8 cellular contexts compared by ENCODE assay signal in the genomic region with DNA sequence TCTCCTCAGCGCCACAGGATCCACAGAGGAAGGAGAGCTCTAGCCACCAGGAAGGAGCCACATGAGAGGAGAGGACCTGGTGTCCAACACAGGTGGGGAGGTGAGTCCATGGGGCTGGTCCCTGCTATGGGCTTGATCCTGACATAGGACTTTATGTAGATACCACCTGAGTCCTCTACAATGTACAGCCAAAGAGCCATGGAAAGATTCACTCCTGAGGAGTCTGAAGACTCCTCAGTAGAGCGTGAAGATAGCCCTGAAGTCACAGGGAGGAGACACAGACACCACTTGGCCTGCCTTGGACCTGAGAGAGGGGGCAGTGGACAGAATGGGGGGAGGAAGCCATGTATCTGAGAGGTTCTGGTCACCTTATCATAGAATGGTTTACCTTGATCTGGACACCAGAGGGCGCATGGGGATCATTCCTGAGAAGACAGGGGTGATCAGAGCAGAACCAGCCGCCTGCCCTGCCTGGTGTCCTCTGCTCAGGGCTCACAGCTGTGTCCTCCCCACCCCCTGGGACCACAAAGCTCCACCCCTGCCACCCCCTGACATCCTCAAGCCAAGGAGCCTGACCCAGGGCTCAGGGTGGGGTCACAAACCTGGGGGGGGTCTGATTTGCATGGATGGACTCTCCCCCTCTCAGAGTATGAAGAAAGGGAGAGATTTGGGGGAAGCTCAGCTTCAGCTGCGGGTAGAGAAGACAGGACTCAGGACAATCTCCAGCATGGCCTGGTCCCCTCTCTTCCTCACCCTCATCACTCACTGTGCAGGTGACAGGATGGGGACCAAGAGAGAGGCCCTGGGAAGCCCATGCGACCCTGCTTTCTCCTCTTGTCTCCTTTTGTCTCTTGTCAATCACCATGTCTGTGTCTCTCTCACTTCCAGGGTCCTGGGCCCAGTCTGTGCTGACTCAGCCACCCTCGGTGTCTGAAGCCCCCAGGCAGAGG.
A peak's percentile ranks its signal among the peaks of the same experiment; 100 is the strongest.
DNase-seq lines count a peak whose midpoint lies in the region; ATAC-seq and TF ChIP-seq lines count a peak whose summit lies in the region.

No MANE protein-coding gene starts in this region.

- no peak overlapping the region for H4K91ac ChIP-seq in IMR-90 (ENCODE audit: insufficient read depth, low read depth, low read length)

- no peak overlapping the region for H3K23ac ChIP-seq in IMR-90 (ENCODE audit: low read depth, low read length)

- H3K4me1 ChIP-seq in IMR-90 (ENCODE audit: control insufficient read depth, insufficient read depth, low read length) (no peaks in the 10 kb centered on the region), heart left ventricle (no peaks in the 10 kb centered on the region), sigmoid colon (no peaks in the 10 kb centered on the region)

- peaks cover 11% of the 10 kb centered on the region for H3K27me3 ChIP-seq in IMR-90 (ENCODE audit: control insufficient read depth, insufficient read depth, low read length)
- peaks cover 0 to 31% (median 2%) of the 10 kb centered on the region in 9 donors for H3K27me3 ChIP-seq in heart left ventricle
- peaks cover 0 to 13% (median 0%) of the 10 kb centered on the region in 3 donors for H3K27me3 ChIP-seq in sigmoid colon

- TF ChIP-seq CTCF in IMR-90 (conservative IDR thresholded peaks at IDR 0.05; ENCODE audit: low read depth, low read length): peak; percentile 55
- peak; percentile 29 to 65 (median 55) for TF ChIP-seq CTCF in heart left ventricle (IDR thresholded peaks at IDR 0.05)
- peak in 3 of 4 experiments; percentile 15 to 53 (median 26) for TF ChIP-seq CTCF in sigmoid colon (IDR thresholded peaks at IDR 0.05)

- no peak overlapping the region for H2AK5ac ChIP-seq in IMR-90 (ENCODE audit: low read depth, low read length)

- dilution Hi-C loops in IMR-90 (cut with HindIII; ENCODE audit: low sequenced_read_pairs, unreplicated experiment): no loop called here

- no peak overlapping the region for H4K8ac ChIP-seq in IMR-90 (ENCODE audit: low read depth in 2 of 2, low read length in 2 of 2)

- no peak overlapping the region for H3K56ac ChIP-seq in IMR-90 (ENCODE audit: extremely low read depth, insufficient read depth, low read length)

- no peak overlapping the region for H4K5ac ChIP-seq in IMR-90 (ENCODE audit: low read depth, low read length)

- intact Hi-C loops in IMR-90 (cut with micrococcal nuclease): no loop called here
- intact Hi-C loops in heart left ventricle (cut with DNase I): no loop called here
- intact Hi-C loops in sigmoid colon (cut with DNase I): no loop called here

- no peak overlapping the region for H2BK5ac ChIP-seq in IMR-90 (ENCODE audit: low read depth, low read length, poor library complexity, severe bottlenecking)

- CTCF ChIA-PET in IMR-90 (lab: Yijun Ruan, JAX): interaction anchor here (0.6 to 2.6 kb wide), 3 partner anchors 9 to 132 kb away, joined by 3 to 17 read pairs (median 3); no protein-coding TSS in a partner anchor

- no peak overlapping the region for H3K4me2 ChIP-seq in IMR-90 (ENCODE audit: low read depth, low read length)

- peak overlapping the region; percentile 8 for H2AFZ ChIP-seq in IMR-90 (replicated peaks; ENCODE audit: low read length, poor library complexity)

- no peak overlapping the region for H2BK120ac ChIP-seq in IMR-90 (ENCODE audit: low read depth, low read length)

- H3K79me1 ChIP-seq in IMR-90 (ENCODE audit: low read depth in 1 of 2, low read length in 2 of 2): no peaks in the 10 kb centered on the region

- ATAC-seq in IMR-90 (ENCODE audit: low read depth) (peak; percentile 97), heart left ventricle (peak in 3 of 4 donors; percentile 71 to 81 (median 80)), GM19035 (IDR thresholded peaks at IDR 0.05; ENCODE audit: unreplicated experiment) (no peak), HG03457 (IDR thresholded peaks at IDR 0.05; ENCODE audit: unreplicated experiment) (no peak)

- BruUV-seq in IMR-90 (replicated peaks; lab: Mats Ljungman, UMichigan): no TSS peak

- peak; percentile 42 for TF ChIP-seq RAD21 in IMR-90 (IDR thresholded peaks at IDR 0.05; ENCODE audit: low read length)

- WGBS in IMR-90 (ENCODE audit: extremely low coverage in 2 of 2, insufficient read length in 1 of 2), 2 experiments: 44% methylated on average over 3 of the region's 7 CpGs; no CpG with 5 or more reads in 1 of the 2 experiments
- 42 to 56% (median 45%) methylated on average over 6 to 7 of the region's 7 CpGs for WGBS in heart left ventricle, 4 donors
- WGBS in sigmoid colon, 2 donors: 44 to 51% methylated on average over 7 of the region's 7 CpGs

- no peak overlapping the region for H3K14ac ChIP-seq in IMR-90 (replicated peaks; ENCODE audit: low read depth, low read length)

- H3K9me3 ChIP-seq in IMR-90 (ENCODE audit: control insufficient read depth, insufficient read depth, low read length) (no peaks in the 10 kb centered on the region), heart left ventricle (peaks cover 0 to 12% (median 0%) of the 10 kb centered on the region in 12 donors), sigmoid colon (no peaks in the 10 kb centered on the region)

- TF ChIP-seq EP300 in sigmoid colon (IDR thresholded peaks at IDR 0.05): no peak

- no peaks in the 10 kb centered on the region for H4K20me1 ChIP-seq in IMR-90 (ENCODE audit: insufficient read depth, low read length)

- H3K9ac ChIP-seq in IMR-90 (ENCODE audit: low read depth, low read length): no peak overlapping the region

- H2BK15ac ChIP-seq in IMR-90 (ENCODE audit: low read depth, low read length): no peak overlapping the region

- no peak overlapping the region for H3K27ac ChIP-seq in IMR-90 (ENCODE audit: insufficient read depth, low read length)
- no peak overlapping the region for H3K27ac ChIP-seq in heart left ventricle
- no peak overlapping the region for H3K27ac ChIP-seq in sigmoid colon

- DNase-seq in GM03348 (ENCODE audit: low spot score) (peak; percentile 89), IMR-90 (peak; percentile 34), SHP77 treated with DMSO at 0.1 percent for 48 hours (lab: John Stamatoyannopoulos, UW) (peak; percentile 10), heart left ventricle (peak; percentile 32 to 72 (median 46)), sigmoid colon (peak; percentile 72)
- peak; percentile 41 for DNase-seq in activated naive CD4-positive, alpha-beta T cell treated with Interleukin-2 at 50 U/mL for 16 hours

- no peak overlapping the region for H2BK20ac ChIP-seq in IMR-90 (ENCODE audit: low read depth, low read length)

- H3K18ac ChIP-seq in IMR-90 (ENCODE audit: low read depth, low read length): no peak overlapping the region

- H3K9me1 ChIP-seq in IMR-90 (ENCODE audit: insufficient read depth, low read length): no peaks in the 10 kb centered on the region

- H2AK9ac ChIP-seq in IMR-90 (replicated peaks; ENCODE audit: low read depth, low read length, poor library complexity): no peak overlapping the region

- in situ Hi-C loops in IMR-90 (cut with MboI; ENCODE audit: low sequenced_read_pairs): no loop called here

- no peak overlapping the region for H3K4ac ChIP-seq in IMR-90 (ENCODE audit: low read depth, low read length)

- no peak for TF ChIP-seq POLR2A in IMR-90 (IDR thresholded peaks at IDR 0.05; ENCODE audit: low read depth, low read length)
- no peak for TF ChIP-seq POLR2A in heart left ventricle (IDR thresholded peaks at IDR 0.05)
- no peak for TF ChIP-seq POLR2A in sigmoid colon (IDR thresholded peaks at IDR 0.05)

- no peak overlapping the region for H3K4me3 ChIP-seq in IMR-90 (ENCODE audit: insufficient read depth, low read depth, low read length)
- H3K4me3 ChIP-seq in heart left ventricle: no peak overlapping the region
- H3K4me3 ChIP-seq in sigmoid colon: no peak overlapping the region

- H3K36me3 ChIP-seq in IMR-90 (ENCODE audit: control insufficient read depth, insufficient read depth, low read length) (no peaks in the 10 kb centered on the region), heart left ventricle (no peaks in the 10 kb centered on the region), sigmoid colon (no peaks in the 10 kb centered on the region)

- POLR2A ChIA-PET in IMR-90 (lab: Charles Lee; ENCODE audit: unreplicated experiment): no interaction called here

TF ChIP-seq in IMR-90, 13 proteins besides CTCF, POLR2A, EP300 and RAD21:
- TF ChIP-seq NFE2L2 (IDR thresholded peaks at IDR 0.05; ENCODE audit: low read depth, low read length) (no peak), SMC3 (IDR thresholded peaks at IDR 0.05; ENCODE audit: low read depth, low read length) (0 out of 2 replicates have a peak, but pooled peaks have one; percentile 18)

Comparison
In these comparisons a context has a peak if more than half of its experiments do, and no peak if none do; other contexts are left out.
1. DNase-seq: peak in every context shown above with its lines; median percentile 89 in GM03348; 72 in sigmoid colon; 46 in heart left ventricle; 41 in activated naive CD4-positive, alpha-beta T cell treated with Interleukin-2 at 50 U/mL for 16 hours; 34 in IMR-90; 10 in SHP77 treated with DMSO at 0.1 percent for 48 hours.
2. ATAC-seq: peak in IMR-90 (single experiment) and heart left ventricle (3 of 4); none in GM19035 (single experiment) and HG03457 (single experiment).
3. Peak in every context shown above with its lines, with median percentiles within 50 percentile points of each other: CTCF ChIP-seq.